ENCODE assay signal across 8 cellular contexts in genomic region chr9:95004452-95005275, GRCh38.
DNase-seq lines count a peak whose midpoint lies in the region; ATAC-seq and TF ChIP-seq lines count a peak whose summit lies in the region.

No MANE protein-coding gene starts in this region.

- no peak for TF ChIP-seq CTCF in GM12864 (IDR thresholded peaks at IDR 0.05; ENCODE audit: low read depth, low read length, missing control alignments)
- TF ChIP-seq CTCF in HEK293 (tag by site-specific recombination; IDR thresholded peaks at IDR 0.05): no peak
- no peak for TF ChIP-seq CTCF in glutamatergic neuron (IDR thresholded peaks at IDR 0.05; ENCODE audit: partially characterized antibody, unreplicated experiment)
- no peak for TF ChIP-seq CTCF in ovary (IDR thresholded peaks at IDR 0.05)

- peaks cover 33% of the 10 kb centered on the region for H3K36me3 Mint-ChIP-seq in activated T-helper 2 cell treated with anti-CD3 and anti-CD28 coated beads, Interferon-gamma antibody, Interleukin-2, Interleukin-4, amounts not matched to agents 10 μg/mL and 5 μg/mL and 100 μg/mL, durations not matched to agents 14 hours and 24 hours and 36 hours (ENCODE audit: low read depth)
- H3K36me3 Mint-ChIP-seq in glutamatergic neuron (ENCODE audit: unreplicated experiment): no peaks in the 10 kb centered on the region

- TF ChIP-seq EP300 in ovary (IDR thresholded peaks at IDR 0.05): no peak

- ATAC-seq in HG02938 (IDR thresholded peaks at IDR 0.05; ENCODE audit: unreplicated experiment): no peak

- H3K27me3 Mint-ChIP-seq in activated T-helper 2 cell treated with anti-CD3 and anti-CD28 coated beads, Interferon-gamma antibody, Interleukin-2, Interleukin-4, amounts not matched to agents 10 μg/mL and 5 μg/mL and 100 μg/mL, durations not matched to agents 14 hours and 24 hours and 36 hours (ENCODE audit: low read depth): peaks cover 29% of the 10 kb centered on the region
- H3K27me3 Mint-ChIP-seq in glutamatergic neuron (ENCODE audit: unreplicated experiment): peaks cover 4% of the 10 kb centered on the region

- no peaks in the 10 kb centered on the region for H3K36me3 ChIP-seq in HEK293 (ENCODE audit: control insufficient read depth in 2 of 2, insufficient read depth in 1 of 2, low read length in 2 of 2)
- H3K36me3 ChIP-seq in ovary: no peaks in the 10 kb centered on the region

- CTCF ChIA-PET in HEK293 (lab: Yijun Ruan, JAX): no interaction called here

- H3K4me3 ChIP-seq in GM12864 (ENCODE audit: low read depth, low read length) (peak overlapping the region; percentile 70), HEK293 (ENCODE audit: low read depth, low read length) (peak overlapping the region; percentile 73), ovary (peak overlapping the region; percentile 72)

- no peaks in the 10 kb centered on the region for H3K9me3 Mint-ChIP-seq in activated T-helper 2 cell treated with anti-CD3 and anti-CD28 coated beads, Interferon-gamma antibody, Interleukin-2, Interleukin-4, amounts not matched to agents 10 μg/mL and 5 μg/mL and 100 μg/mL, durations not matched to agents 14 hours and 24 hours and 36 hours
- H3K9me3 Mint-ChIP-seq in glutamatergic neuron (ENCODE audit: unreplicated experiment): peaks cover 2% of the 10 kb centered on the region

- 1% methylated on average over 23 to 130 of the region's 130 CpGs for WGBS in ovary, 3 donors

- TF ChIP-seq POLR2A in ovary (IDR thresholded peaks at IDR 0.05): peak; percentile 23

- H3K9me3 ChIP-seq in HEK293 (ENCODE audit: control insufficient read depth, insufficient read depth, low read depth, low read length) (no peaks in the 10 kb centered on the region), ovary (no peaks in the 10 kb centered on the region)

- no peak overlapping the region for H3K27ac Mint-ChIP-seq in activated T-helper 2 cell treated with anti-CD3 and anti-CD28 coated beads, Interferon-gamma antibody, Interleukin-2, Interleukin-4, amounts not matched to agents 10 μg/mL and 5 μg/mL and 100 μg/mL, durations not matched to agents 14 hours and 24 hours and 36 hours
- H3K27ac Mint-ChIP-seq in glutamatergic neuron (ENCODE audit: unreplicated experiment): no peak overlapping the region

- DNase-seq in GM12864 (ENCODE audit: low read depth) (no peak), NCI-H526 treated with DMSO at 0.1 percent for 48 hours (lab: John Stamatoyannopoulos, UW) (peak; percentile 18), glutamatergic neuron (peak; percentile 68), ovary (peak; percentile 62 to 78 (median 74)), NCI-H1694 (lab: John Stamatoyannopoulos, UW) (no peak)
- peak; percentile 36 for DNase-seq in activated T-helper 2 cell treated with anti-CD3 and anti-CD28 coated beads, Interferon-gamma antibody, Interleukin-2, Interleukin-4, amounts not matched to agents 10 μg/mL and 5 μg/mL and 100 μg/mL, durations not matched to agents 14 hours and 24 hours and 36 hours (ENCODE audit: low spot score)

- intact Hi-C loops in activated T-helper 2 cell treated with anti-CD3 and anti-CD28 coated beads, Interferon-gamma antibody, Interleukin-2, Interleukin-4, amounts not matched to agents 10 μg/mL and 5 μg/mL and 100 μg/mL, durations not matched to agents 14 hours and 24 hours and 36 hours (cut with micrococcal nuclease): loop anchor here (5.0 kb wide), 1 partner anchor 202 kb away; no protein-coding TSS in a partner anchor
- intact Hi-C loops in ovary (cut with DNase I): loop anchor here in 3 of 4 donors (5.0 to 10.0 kb wide), 5 partner anchors 60 to 220 kb away; no protein-coding TSS in a partner anchor

- POLR2A ChIA-PET in HEK293 (lab: Yijun Ruan, JAX): no interaction called here

- peaks cover 36% of the 10 kb centered on the region for H3K4me1 Mint-ChIP-seq in activated T-helper 2 cell treated with anti-CD3 and anti-CD28 coated beads, Interferon-gamma antibody, Interleukin-2, Interleukin-4, amounts not matched to agents 10 μg/mL and 5 μg/mL and 100 μg/mL, durations not matched to agents 14 hours and 24 hours and 36 hours (ENCODE audit: low read depth)
- H3K4me1 Mint-ChIP-seq in glutamatergic neuron (ENCODE audit: low read depth, unreplicated experiment): no peaks in the 10 kb centered on the region

- peak overlapping the region; percentile 78; the same call in 1 of the 2 replicates for H3K27ac ChIP-seq in HEK293 (ENCODE audit: extremely low read depth, low read depth, low read length)
- peak overlapping the region; percentile 100 for H3K27ac ChIP-seq in ovary

- H3K27me3 ChIP-seq in ovary: no peaks in the 10 kb centered on the region

- peak overlapping the region; percentile 82 for H3K4me3 Mint-ChIP-seq in activated T-helper 2 cell treated with anti-CD3 and anti-CD28 coated beads, Interferon-gamma antibody, Interleukin-2, Interleukin-4, amounts not matched to agents 10 μg/mL and 5 μg/mL and 100 μg/mL, durations not matched to agents 14 hours and 24 hours and 36 hours (ENCODE audit: low read depth)
- H3K4me3 Mint-ChIP-seq in glutamatergic neuron (ENCODE audit: unreplicated experiment): no peak overlapping the region

- no peaks in the 10 kb centered on the region; the same call in 1 of the 2 replicates for H3K4me1 ChIP-seq in HEK293 (ENCODE audit: control insufficient read depth, insufficient read depth, low read length)
- peaks cover 10% of the 10 kb centered on the region for H3K4me1 ChIP-seq in ovary (ENCODE audit: insufficient read depth)

TF ChIP-seq in HEK293, 187 proteins besides CTCF, POLR2A, EP300 and RAD21 (continues in another document):
- TF ChIP-seq, protein P1, sequence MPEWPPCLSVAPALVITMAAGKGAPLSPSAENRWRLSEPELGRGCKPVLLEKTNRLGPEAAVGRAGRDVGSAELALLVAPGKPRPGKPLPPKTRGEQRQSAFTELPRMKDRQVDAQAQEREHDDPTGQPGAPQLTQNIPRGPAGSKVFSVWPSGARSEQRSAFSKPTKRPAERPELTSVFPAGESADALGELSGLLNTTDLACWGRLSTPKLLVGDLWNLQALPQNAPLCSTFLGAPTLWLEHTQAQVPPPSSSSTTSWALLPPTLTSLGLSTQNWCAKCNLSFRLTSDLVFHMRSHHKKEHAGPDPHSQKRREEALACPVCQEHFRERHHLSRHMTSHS (tag by site-specific recombination; IDR thresholded peaks at IDR 0.05): no peak
- TF ChIP-seq SCRT2 (tag by site-specific recombination; IDR thresholded peaks at IDR 0.05): no peak
- TF ChIP-seq, protein P2, sequence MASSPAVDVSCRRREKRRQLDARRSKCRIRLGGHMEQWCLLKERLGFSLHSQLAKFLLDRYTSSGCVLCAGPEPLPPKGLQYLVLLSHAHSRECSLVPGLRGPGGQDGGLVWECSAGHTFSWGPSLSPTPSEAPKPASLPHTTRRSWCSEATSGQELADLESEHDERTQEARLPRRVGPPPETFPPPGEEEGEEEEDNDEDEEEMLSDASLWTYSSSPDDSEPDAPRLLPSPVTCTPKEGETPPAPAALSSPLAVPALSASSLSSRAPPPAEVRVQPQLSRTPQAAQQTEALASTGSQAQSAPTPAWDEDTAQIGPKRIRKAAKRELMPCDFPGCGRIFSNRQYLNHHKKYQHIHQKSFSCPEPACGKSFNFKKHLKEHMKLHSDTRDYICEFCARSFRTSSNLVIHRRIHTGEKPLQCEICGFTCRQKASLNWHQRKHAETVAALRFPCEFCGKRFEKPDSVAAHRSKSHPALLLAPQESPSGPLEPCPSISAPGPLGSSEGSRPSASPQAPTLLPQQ (tag by site-specific recombination; IDR thresholded peaks at IDR 0.05): no peak
- TF ChIP-seq ZEB2 (tag by site-specific recombination; IDR thresholded peaks at IDR 0.05): 0 out of 2 replicates have a peak, but pooled peaks have one; percentile 7
- TF ChIP-seq, protein P3, sequence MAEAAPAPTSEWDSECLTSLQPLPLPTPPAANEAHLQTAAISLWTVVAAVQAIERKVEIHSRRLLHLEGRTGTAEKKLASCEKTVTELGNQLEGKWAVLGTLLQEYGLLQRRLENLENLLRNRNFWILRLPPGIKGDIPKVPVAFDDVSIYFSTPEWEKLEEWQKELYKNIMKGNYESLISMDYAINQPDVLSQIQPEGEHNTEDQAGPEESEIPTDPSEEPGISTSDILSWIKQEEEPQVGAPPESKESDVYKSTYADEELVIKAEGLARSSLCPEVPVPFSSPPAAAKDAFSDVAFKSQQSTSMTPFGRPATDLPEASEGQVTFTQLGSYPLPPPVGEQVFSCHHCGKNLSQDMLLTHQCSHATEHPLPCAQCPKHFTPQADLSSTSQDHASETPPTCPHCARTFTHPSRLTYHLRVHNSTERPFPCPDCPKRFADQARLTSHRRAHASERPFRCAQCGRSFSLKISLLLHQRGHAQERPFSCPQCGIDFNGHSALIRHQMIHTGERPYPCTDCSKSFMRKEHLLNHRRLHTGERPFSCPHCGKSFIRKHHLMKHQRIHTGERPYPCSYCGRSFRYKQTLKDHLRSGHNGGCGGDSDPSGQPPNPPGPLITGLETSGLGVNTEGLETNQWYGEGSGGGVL (tag by site-specific recombination; IDR thresholded peaks at IDR 0.05): 0 out of 2 replicates have a peak, but pooled peaks have one; percentile 21
- TF ChIP-seq, protein P4, sequence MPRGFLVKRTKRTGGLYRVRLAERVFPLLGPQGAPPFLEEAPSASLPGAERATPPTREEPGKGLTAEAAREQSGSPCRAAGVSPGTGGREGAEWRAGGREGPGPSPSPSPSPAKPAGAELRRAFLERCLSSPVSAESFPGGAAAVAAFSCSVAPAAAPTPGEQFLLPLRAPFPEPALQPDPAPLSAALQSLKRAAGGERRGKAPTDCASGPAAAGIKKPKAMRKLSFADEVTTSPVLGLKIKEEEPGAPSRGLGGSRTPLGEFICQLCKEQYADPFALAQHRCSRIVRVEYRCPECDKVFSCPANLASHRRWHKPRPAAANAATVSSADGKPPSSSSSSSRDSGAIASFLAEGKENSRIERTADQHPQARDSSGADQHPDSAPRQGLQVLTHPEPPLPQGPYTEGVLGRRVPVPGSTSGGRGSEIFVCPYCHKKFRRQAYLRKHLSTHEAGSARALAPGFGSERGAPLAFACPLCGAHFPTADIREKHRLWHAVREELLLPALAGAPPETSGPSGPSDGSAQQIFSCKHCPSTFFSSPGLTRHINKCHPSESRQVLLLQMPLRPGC (tag by site-specific recombination; IDR thresholded peaks at IDR 0.05): no peak
- peak; percentile 88 for TF ChIP-seq PRDM1 (tag by site-specific recombination; IDR thresholded peaks at IDR 0.05)
- TF ChIP-seq ZFHX2 (tag by site-specific recombination; conservative IDR thresholded peaks at IDR 0.05): 0 out of 2 replicates have a peak, but pooled peaks have one; percentile 10
- no peak for TF ChIP-seq ZNF157 (tag by site-specific recombination; IDR thresholded peaks at IDR 0.05)
- TF ChIP-seq ZBTB8A (tag by site-specific recombination; IDR thresholded peaks at IDR 0.05): peak; percentile 90
- 0 out of 2 replicates have a peak, but pooled peaks have one; percentile 71 for TF ChIP-seq HOXC10 (CRISPR knock-in tag; IDR thresholded peaks at IDR 0.05)
- peak; percentile 72 for TF ChIP-seq GLIS2 (tag by site-specific recombination; IDR thresholded peaks at IDR 0.05)
- TF ChIP-seq GLIS1 (tag by site-specific recombination; IDR thresholded peaks at IDR 0.05): peak; percentile 56

Comparison
In these comparisons a context has a peak if more than half of its experiments do, and no peak if none do; other contexts are left out.
1. DNase-seq: peak in NCI-H526 treated with DMSO at 0.1 percent for 48 hours (single experiment), activated T-helper 2 cell treated with anti-CD3 and anti-CD28 coated beads, Interferon-gamma antibody, Interleukin-2, Interleukin-4, amounts not matched to agents 10 μg/mL and 5 μg/mL and 100 μg/mL, durations not matched to agents 14 hours and 24 hours and 36 hours (single experiment), glutamatergic neuron (single experiment) and ovary (5 of 5); none in GM12864 (single experiment) and NCI-H1694 (single experiment).
2. Peak in every context shown above with its lines, with median percentiles within 50 percentile points of each other: H3K4me3 ChIP-seq.